Comparison of ENCODE assay signal across 13 cellular contexts in the genomic region with DNA sequence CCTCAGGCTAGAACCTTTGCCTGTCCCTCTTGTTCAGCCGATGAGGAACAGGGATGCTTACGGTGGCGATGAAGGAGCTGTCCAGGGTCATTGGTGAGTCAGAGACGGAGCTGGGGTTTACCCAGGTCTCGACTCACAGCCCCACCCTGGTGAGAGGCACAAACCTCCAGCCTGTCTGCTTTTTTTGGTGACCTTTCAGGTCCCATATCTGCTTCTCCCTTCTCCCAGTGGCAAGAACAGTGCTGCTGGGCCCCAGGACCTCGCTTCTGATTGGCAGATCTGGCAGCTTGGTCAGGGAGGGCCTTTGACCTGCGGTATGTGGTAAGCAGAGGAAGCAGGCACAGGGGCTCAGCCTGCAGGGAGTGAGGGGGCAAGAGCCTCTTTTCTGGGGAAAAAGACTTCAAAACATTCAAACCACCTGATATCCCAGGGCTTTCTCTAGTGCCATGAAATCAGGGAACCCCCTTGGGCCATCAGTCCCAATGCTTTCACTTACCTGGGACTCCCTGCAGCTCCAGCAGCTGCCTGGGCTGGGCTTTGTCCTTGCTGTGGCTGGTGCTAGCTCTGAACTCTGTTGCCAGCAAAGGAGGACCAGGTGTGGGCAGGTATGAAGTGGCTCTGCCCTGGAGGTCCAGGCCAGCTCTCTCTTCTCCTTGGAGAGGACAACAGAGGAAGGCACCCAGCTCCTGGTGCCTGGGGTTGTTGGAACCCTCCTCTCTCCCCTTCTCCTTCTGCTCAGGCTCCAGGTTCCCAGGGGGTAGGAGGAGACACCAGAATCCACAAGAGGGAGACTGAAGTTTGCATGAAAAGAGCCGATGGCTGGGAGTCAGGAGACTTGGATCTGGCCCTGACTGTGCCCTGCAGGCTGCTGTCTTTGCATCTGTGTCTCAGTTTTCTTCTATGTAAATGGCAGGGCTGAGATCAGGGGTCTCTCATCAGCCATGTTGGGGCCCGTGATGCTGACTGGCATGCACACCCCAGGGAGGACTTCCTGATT. TPM values are rescaled to one million over a fixed set of nuclear protein-coding genes. Genes with fewer than 3 reads are reported as not detected.
DNase-seq lines count a peak whose midpoint lies in the region; ATAC-seq and TF ChIP-seq lines count a peak whose summit lies in the region.
"Had no signal": no experiment of that assay in that cellular context is flagged by ENCODE, and none has a peak within 500 bp of the region (broad histone marks: within the 10 kb centered on the region; RNA-seq: fewer than 3 reads in every experiment).

No MANE protein-coding gene starts in this region.

- peak overlapping the region; percentile 36 to 82 for H3K27ac Mint-ChIP-seq in effector memory CD8-positive, alpha-beta T cell
- peak overlapping the region; percentile 4 for H3K27ac Mint-ChIP-seq in stimulated activated memory B cell treated with anti-CD40 and anti-IgM and Interleukin-4, amounts not matched to agents 10 μg/mL and 1 μg/mL and 100 μg/mL, for 72 hours
- H3K27ac Mint-ChIP-seq: B cell had no signal

- peaks cover 14% of the 10 kb centered on the region for H3K4me1 ChIP-seq in left ventricle myocardium inferior
- H3K4me1 ChIP-seq: breast epithelium had no signal

- H3K4me3 ChIP-seq in left ventricle myocardium inferior, result no peak overlapping the region
- H3K4me3 ChIP-seq: breast epithelium, SK-N-MC had no signal

- H3K4me3 Mint-ChIP-seq in effector memory CD8-positive, alpha-beta T cell, result no peak overlapping the region
- H3K4me3 Mint-ChIP-seq in stimulated activated memory B cell treated with anti-CD40 and anti-IgM and Interleukin-4, amounts not matched to agents 10 μg/mL and 1 μg/mL and 100 μg/mL, for 72 hours, result no peak overlapping the region
- H3K4me3 Mint-ChIP-seq: activated CD8-positive, alpha-beta memory T cell treated with anti-CD3 and anti-CD28 coated beads, Interleukin-2, amount 10 ng/mL, durations not matched to agents 7 days and 5 days; B cell had no signal

- no peaks in the 10 kb centered on the region for H3K27me3 Mint-ChIP-seq in effector memory CD8-positive, alpha-beta T cell
- H3K27me3 Mint-ChIP-seq in stimulated activated memory B cell treated with anti-CD40 and anti-IgM and Interleukin-4, amounts not matched to agents 10 μg/mL and 1 μg/mL and 100 μg/mL, for 72 hours, result no peaks in the 10 kb centered on the region
- H3K27me3 Mint-ChIP-seq: activated CD8-positive, alpha-beta memory T cell treated with anti-CD3 and anti-CD28 coated beads, Interleukin-2, amount 10 ng/mL, durations not matched to agents 7 days and 5 days; B cell had no signal

- H3K27me3 ChIP-seq in left ventricle myocardium inferior (ENCODE audit: low read depth), result no peaks in the 10 kb centered on the region
- H3K27me3 ChIP-seq: breast epithelium had no signal

- H3K4me1 Mint-ChIP-seq in effector memory CD8-positive, alpha-beta T cell (ENCODE audit: low read depth in 2 of 2), result peaks cover 12 to 18% of the 10 kb centered on the region in 2 donors
- peaks cover 13% of the 10 kb centered on the region for H3K4me1 Mint-ChIP-seq in stimulated activated memory B cell treated with anti-CD40 and anti-IgM and Interleukin-4, amounts not matched to agents 10 μg/mL and 1 μg/mL and 100 μg/mL, for 72 hours
- H3K4me1 Mint-ChIP-seq: B cell had no signal

- H3K27ac ChIP-seq in left ventricle myocardium inferior (replicated peaks), result no peak overlapping the region
- H3K27ac ChIP-seq: breast epithelium, SK-N-MC had no signal

- TF ChIP-seq CTCF in left ventricle myocardium inferior (IDR thresholded peaks at IDR 0.05; ENCODE audit: borderline replicate concordance), result peak; percentile 22

- ATAC-seq in left ventricle myocardium superior (no peak), HG02763 (IDR thresholded peaks at IDR 0.05; ENCODE audit: unreplicated experiment) (no peak), HG02885 (IDR thresholded peaks at IDR 0.05; ENCODE audit: poor library complexity, unreplicated experiment) (no peak)
- ATAC-seq in effector memory CD8-positive, alpha-beta T cell (replicated peaks), result no peak
- ATAC-seq in stimulated activated memory B cell treated with anti-CD40 and anti-IgM and Interleukin-4, amounts not matched to agents 10 μg/mL and 1 μg/mL and 100 μg/mL, for 72 hours, result no peak
- ATAC-seq: activated CD8-positive, alpha-beta memory T cell treated with anti-CD3 and anti-CD28 coated beads, Interleukin-2, amount 10 ng/mL, durations not matched to agents 7 days and 5 days had no signal

- peaks cover 5% of the 10 kb centered on the region for H3K36me3 ChIP-seq in left ventricle myocardium inferior
- H3K36me3 ChIP-seq: breast epithelium had no signal

- no peaks in the 10 kb centered on the region for H3K9me3 Mint-ChIP-seq in effector memory CD8-positive, alpha-beta T cell
- no peaks in the 10 kb centered on the region for H3K9me3 Mint-ChIP-seq in stimulated activated memory B cell treated with anti-CD40 and anti-IgM and Interleukin-4, amounts not matched to agents 10 μg/mL and 1 μg/mL and 100 μg/mL, for 72 hours

- peaks cover 18% of the 10 kb centered on the region for H3K36me3 Mint-ChIP-seq in effector memory CD8-positive, alpha-beta T cell (ENCODE audit: insufficient read depth)
- peaks cover 10% of the 10 kb centered on the region for H3K36me3 Mint-ChIP-seq in stimulated activated memory B cell treated with anti-CD40 and anti-IgM and Interleukin-4, amounts not matched to agents 10 μg/mL and 1 μg/mL and 100 μg/mL, for 72 hours
- H3K36me3 Mint-ChIP-seq: activated CD8-positive, alpha-beta memory T cell treated with anti-CD3 and anti-CD28 coated beads, Interleukin-2, amount 10 ng/mL, durations not matched to agents 7 days and 5 days had no signal

- intact Hi-C loops in left ventricle myocardium inferior (cut with micrococcal nuclease) (no loop called here), left ventricle myocardium superior (cut with micrococcal nuclease) (no loop called here)

- DNase-seq in left ventricle myocardium inferior, result no peak
- no peak for DNase-seq in left ventricle myocardium superior
- no peak for DNase-seq in effector memory CD8-positive, alpha-beta T cell
- DNase-seq in ecto neural progenitor cell (ENCODE audit: low spot score), result no peak
- DNase-seq: activated CD8-positive, alpha-beta memory T cell treated with anti-CD3 and anti-CD28 coated beads, Interleukin-2, amount 10 ng/mL, durations not matched to agents 7 days and 5 days; stimulated activated naive CD4-positive, alpha-beta T cell treated with Interleukin-2 at 50 U/mL for 16 hours had no signal

- H3K9me3 ChIP-seq in left ventricle myocardium inferior (replicated peaks), result no peaks in the 10 kb centered on the region
- H3K9me3 ChIP-seq: breast epithelium had no signal

TF ChIP-seq in PFSK-1, 5 proteins besides CTCF, POLR2A, EP300 and RAD21:
- no peak for TF ChIP-seq SIN3A (IDR thresholded peaks at IDR 0.05; ENCODE audit: borderline replicate concordance, insufficient read depth, low read length)
- TF ChIP-seq, protein P1, sequence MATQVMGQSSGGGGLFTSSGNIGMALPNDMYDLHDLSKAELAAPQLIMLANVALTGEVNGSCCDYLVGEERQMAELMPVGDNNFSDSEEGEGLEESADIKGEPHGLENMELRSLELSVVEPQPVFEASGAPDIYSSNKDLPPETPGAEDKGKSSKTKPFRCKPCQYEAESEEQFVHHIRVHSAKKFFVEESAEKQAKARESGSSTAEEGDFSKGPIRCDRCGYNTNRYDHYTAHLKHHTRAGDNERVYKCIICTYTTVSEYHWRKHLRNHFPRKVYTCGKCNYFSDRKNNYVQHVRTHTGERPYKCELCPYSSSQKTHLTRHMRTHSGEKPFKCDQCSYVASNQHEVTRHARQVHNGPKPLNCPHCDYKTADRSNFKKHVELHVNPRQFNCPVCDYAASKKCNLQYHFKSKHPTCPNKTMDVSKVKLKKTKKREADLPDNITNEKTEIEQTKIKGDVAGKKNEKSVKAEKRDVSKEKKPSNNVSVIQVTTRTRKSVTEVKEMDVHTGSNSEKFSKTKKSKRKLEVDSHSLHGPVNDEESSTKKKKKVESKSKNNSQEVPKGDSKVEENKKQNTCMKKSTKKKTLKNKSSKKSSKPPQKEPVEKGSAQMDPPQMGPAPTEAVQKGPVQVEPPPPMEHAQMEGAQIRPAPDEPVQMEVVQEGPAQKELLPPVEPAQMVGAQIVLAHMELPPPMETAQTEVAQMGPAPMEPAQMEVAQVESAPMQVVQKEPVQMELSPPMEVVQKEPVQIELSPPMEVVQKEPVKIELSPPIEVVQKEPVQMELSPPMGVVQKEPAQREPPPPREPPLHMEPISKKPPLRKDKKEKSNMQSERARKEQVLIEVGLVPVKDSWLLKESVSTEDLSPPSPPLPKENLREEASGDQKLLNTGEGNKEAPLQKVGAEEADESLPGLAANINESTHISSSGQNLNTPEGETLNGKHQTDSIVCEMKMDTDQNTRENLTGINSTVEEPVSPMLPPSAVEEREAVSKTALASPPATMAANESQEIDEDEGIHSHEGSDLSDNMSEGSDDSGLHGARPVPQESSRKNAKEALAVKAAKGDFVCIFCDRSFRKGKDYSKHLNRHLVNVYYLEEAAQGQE (IDR thresholded peaks at IDR 0.05; ENCODE audit: insufficient read depth in 1 of 2, low read depth in 2 of 2, low read length in 2 of 2), result peak; percentile 74 to 85

RNA-seq across cellular contexts. Expression of a gene that starts 41.4 kb away (rescaled TPM):
- 2.3 TPM for total RNA-seq in left ventricle myocardium inferior
- total RNA-seq in left ventricle myocardium superior, result 2.0 TPM
- polyA plus RNA-seq in PFSK-1 (2012; ENCODE audit: insufficient read length, low read depth), result 6.6 TPM

RNA-seq across cellular contexts. Expression of a gene that starts 59.5 kb away (rescaled TPM):
- total RNA-seq in left ventricle myocardium inferior (2.8 TPM), left ventricle myocardium superior (3.3 TPM)
- 9.3 TPM for polyA plus RNA-seq in PFSK-1 (2012; ENCODE audit: insufficient read length, low read depth)
